In genomic region chr12:10395390-10395998, GRCh38 we compare ENCODE assay signal across 1 cellular context.
TF ChIP-seq lines count a peak whose summit lies in the region.

No MANE protein-coding gene starts in this region.

TF ChIP-seq in Ishikawa, 13 proteins besides CTCF, POLR2A, EP300 and RAD21:
- TF ChIP-seq FOXM1 (IDR thresholded peaks at IDR 0.05; ENCODE audit: borderline replicate concordance, low read depth) (no peak), NFIC (IDR thresholded peaks at IDR 0.05) (0 out of 2 replicates have a peak, but pooled peaks have one; percentile 21), CEBPB (IDR thresholded peaks at IDR 0.05) (no peak)
- TF ChIP-seq, protein P1, sequence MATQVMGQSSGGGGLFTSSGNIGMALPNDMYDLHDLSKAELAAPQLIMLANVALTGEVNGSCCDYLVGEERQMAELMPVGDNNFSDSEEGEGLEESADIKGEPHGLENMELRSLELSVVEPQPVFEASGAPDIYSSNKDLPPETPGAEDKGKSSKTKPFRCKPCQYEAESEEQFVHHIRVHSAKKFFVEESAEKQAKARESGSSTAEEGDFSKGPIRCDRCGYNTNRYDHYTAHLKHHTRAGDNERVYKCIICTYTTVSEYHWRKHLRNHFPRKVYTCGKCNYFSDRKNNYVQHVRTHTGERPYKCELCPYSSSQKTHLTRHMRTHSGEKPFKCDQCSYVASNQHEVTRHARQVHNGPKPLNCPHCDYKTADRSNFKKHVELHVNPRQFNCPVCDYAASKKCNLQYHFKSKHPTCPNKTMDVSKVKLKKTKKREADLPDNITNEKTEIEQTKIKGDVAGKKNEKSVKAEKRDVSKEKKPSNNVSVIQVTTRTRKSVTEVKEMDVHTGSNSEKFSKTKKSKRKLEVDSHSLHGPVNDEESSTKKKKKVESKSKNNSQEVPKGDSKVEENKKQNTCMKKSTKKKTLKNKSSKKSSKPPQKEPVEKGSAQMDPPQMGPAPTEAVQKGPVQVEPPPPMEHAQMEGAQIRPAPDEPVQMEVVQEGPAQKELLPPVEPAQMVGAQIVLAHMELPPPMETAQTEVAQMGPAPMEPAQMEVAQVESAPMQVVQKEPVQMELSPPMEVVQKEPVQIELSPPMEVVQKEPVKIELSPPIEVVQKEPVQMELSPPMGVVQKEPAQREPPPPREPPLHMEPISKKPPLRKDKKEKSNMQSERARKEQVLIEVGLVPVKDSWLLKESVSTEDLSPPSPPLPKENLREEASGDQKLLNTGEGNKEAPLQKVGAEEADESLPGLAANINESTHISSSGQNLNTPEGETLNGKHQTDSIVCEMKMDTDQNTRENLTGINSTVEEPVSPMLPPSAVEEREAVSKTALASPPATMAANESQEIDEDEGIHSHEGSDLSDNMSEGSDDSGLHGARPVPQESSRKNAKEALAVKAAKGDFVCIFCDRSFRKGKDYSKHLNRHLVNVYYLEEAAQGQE (IDR thresholded peaks at IDR 0.05; ENCODE audit: low read depth) = no peak
